Comparison of ENCODE assay signal across 34 cellular contexts in the genomic region with DNA sequence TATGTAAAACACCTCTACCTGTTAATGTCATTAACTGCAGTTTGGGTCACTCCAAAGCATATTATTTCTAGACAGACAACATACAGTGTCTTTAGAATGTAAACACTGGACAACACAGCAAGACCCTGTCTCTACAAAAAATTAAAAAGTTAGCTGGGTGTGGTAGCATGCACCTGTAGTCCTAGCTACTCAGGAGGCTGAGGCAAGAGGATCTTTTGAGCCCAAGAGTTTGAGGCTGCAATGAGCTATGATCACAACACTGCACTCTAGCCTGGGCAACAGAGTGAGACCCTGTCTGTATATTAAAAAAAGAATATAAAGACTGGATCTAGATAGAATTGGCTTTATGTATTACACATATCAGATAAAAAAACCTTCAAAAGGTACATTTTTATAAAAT. TPM values are rescaled to one million over a fixed set of nuclear protein-coding genes. Genes with fewer than 3 reads are reported as not detected.
"Had no signal": no experiment of that assay in that cellular context is flagged by ENCODE, and none has a peak within 500 bp of the region (broad histone marks: within the 10 kb centered on the region; RNA-seq: fewer than 3 reads in every experiment).

No MANE protein-coding gene starts in this region.

- DNase-seq: activated effector memory CD4-positive, alpha-beta T cell treated with anti-CD3 and anti-CD28 coated beads, Interleukin-2, amount 50 U/mL, for 16 hours; activated effector memory CD4-positive, alpha-beta T cell treated with Interleukin-2 at 50 U/mL for 16 hours; activated gamma-delta T cell; activated gamma-delta T cell treated with Interleukin-2 at 50 U/mL for 16 hours; activated naive CD4-positive, alpha-beta T cell; activated naive CD4-positive, alpha-beta T cell treated with anti-CD3 and anti-CD28 coated beads for 36 hours; activated naive CD4-positive, alpha-beta T cell treated with anti-CD3 and anti-CD28 coated beads, Interleukin-2, amount 10 ng/mL, durations not matched to agents 7 days and 5 days; activated naive CD4-positive, alpha-beta T cell treated with anti-CD3 and anti-CD28 coated beads, Interleukin-2, amount 50 U/mL, for 16 hours; activated naive CD4-positive, alpha-beta T cell treated with Interleukin-2 at 50 U/mL for 16 hours; activated naive CD8-positive, alpha-beta T cell treated with anti-CD3 and anti-CD28 coated beads for 36 hours; activated naive CD8-positive, alpha-beta T cell treated with anti-CD3 and anti-CD28 coated beads, Interleukin-2, amount 10 ng/mL, durations not matched to agents 7 days and 5 days; activated naive CD8-positive, alpha-beta T cell treated with anti-CD3 and anti-CD28 coated beads, Interleukin-2, amount 50 U/mL, for 24 hours; activated T-cell treated with anti-CD3 and anti-CD28 coated beads, Interleukin-2, amount 50 U/mL, for 24 hours; activated T-cell treated with anti-CD3 and anti-CD28 coated beads, Interleukin-2, amount 50 U/mL, for 4 hours; activated T-cell treated with anti-CD3 and anti-CD28 coated beads, Interleukin-2, amount 50 U/mL, for 48 hours; activated T-cell treated with anti-CD3 and anti-CD28 coated beads, Interleukin-2, amount 50 U/mL, for 72 hours; adrenal gland; amniotic stem cell; amygdala; anterior cingulate cortex; aorta; body of pancreas; brain microvascular endothelial cell; caudate nucleus; central memory CD4-positive, alpha-beta T cell; cerebellar nuclear complex had no signal

- ATAC-seq: activated naive CD4-positive, alpha-beta T cell treated with anti-CD3 and anti-CD28 coated beads, Interleukin-2, amount 50 U/mL, for 72 hours; activated naive CD8-positive, alpha-beta T cell treated with anti-CD3 and anti-CD28 coated beads, Interleukin-2, amount 50 U/mL, for 24 hours; activated T-cell treated with anti-CD3 and anti-CD28 coated beads, Interleukin-2, amount 50 U/mL, for 4 hours; activated T-cell treated with anti-CD3 and anti-CD28 coated beads, Interleukin-2, amount 50 U/mL, for 72 hours; activated T-helper 17 cell treated with anti-CD3 and anti-CD28 coated beads, Interleukin-2, amount 50 U/mL, for 72 hours; body of pancreas had no signal

- H3K9me3 ChIP-seq: adrenal gland, ascending aorta, body of pancreas, breast epithelium had no signal

- FAIRE-seq: astrocyte, bronchial epithelial cell had no signal

- H3K27ac ChIP-seq: adrenal gland, ascending aorta, body of pancreas, brain microvascular endothelial cell, breast epithelium, cardiac muscle cell had no signal

- H3K4me1 ChIP-seq: adrenal gland, ascending aorta, breast epithelium had no signal

- H3K36me3 ChIP-seq: adrenal gland, ascending aorta, brain microvascular endothelial cell, breast epithelium, cardiac muscle cell had no signal

- H3K27me3 ChIP-seq: ascending aorta, body of pancreas, breast epithelium had no signal

- H3K4me3 ChIP-seq: adrenal gland, ascending aorta, body of pancreas, breast epithelium, cardiac muscle cell had no signal

RNA-seq across cellular contexts. Expression of a gene that starts 20.0 kb away (rescaled TPM):
- total RNA-seq: astrocyte, cardiac muscle cell, chondrocyte had no signal
- polyA plus RNA-seq: cardiac muscle cell had no signal
